ENCODE assay signal across 1 cellular context in the genomic region with DNA sequence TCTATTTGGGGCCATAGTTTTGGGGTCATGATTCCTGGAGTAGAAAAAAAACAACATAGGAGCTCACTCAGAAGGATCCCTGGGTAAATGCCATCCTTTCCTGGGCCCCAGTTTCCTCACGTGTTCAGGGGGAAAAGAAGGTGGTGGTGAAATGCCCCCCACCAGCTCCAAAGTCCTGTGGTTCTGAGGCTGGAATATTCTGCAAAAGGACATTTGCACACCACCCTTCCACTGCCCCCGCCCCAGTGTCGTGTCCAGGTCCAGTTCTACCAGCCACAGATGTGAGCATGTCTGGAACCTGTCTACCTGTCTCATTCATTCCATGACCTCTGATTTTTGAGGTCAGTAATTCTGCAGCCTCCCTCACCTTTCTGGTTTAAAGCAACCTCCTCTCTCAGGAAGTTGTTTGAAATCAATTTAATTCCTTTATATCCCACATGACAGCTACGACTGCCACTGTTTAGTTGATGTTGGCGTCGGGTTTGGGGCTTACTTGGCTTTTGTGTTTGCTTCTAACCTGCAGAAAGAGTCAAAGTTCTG.
TF ChIP-seq lines count a peak whose summit lies in the region.

No MANE protein-coding gene starts in this region.

TF ChIP-seq in HCT116, 20 proteins besides CTCF, POLR2A, EP300 and RAD21 (continued from another document):
- TF ChIP-seq, protein P1, sequence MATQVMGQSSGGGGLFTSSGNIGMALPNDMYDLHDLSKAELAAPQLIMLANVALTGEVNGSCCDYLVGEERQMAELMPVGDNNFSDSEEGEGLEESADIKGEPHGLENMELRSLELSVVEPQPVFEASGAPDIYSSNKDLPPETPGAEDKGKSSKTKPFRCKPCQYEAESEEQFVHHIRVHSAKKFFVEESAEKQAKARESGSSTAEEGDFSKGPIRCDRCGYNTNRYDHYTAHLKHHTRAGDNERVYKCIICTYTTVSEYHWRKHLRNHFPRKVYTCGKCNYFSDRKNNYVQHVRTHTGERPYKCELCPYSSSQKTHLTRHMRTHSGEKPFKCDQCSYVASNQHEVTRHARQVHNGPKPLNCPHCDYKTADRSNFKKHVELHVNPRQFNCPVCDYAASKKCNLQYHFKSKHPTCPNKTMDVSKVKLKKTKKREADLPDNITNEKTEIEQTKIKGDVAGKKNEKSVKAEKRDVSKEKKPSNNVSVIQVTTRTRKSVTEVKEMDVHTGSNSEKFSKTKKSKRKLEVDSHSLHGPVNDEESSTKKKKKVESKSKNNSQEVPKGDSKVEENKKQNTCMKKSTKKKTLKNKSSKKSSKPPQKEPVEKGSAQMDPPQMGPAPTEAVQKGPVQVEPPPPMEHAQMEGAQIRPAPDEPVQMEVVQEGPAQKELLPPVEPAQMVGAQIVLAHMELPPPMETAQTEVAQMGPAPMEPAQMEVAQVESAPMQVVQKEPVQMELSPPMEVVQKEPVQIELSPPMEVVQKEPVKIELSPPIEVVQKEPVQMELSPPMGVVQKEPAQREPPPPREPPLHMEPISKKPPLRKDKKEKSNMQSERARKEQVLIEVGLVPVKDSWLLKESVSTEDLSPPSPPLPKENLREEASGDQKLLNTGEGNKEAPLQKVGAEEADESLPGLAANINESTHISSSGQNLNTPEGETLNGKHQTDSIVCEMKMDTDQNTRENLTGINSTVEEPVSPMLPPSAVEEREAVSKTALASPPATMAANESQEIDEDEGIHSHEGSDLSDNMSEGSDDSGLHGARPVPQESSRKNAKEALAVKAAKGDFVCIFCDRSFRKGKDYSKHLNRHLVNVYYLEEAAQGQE (IDR thresholded peaks at IDR 0.05; ENCODE audit: low read depth) = no peak
- no peak for TF ChIP-seq ZNF274 (IDR thresholded peaks at IDR 0.05; ENCODE audit: low read depth, low read length)
- TF ChIP-seq SRF (IDR thresholded peaks at IDR 0.05; ENCODE audit: low read depth) = no peak
- no peak for TF ChIP-seq FOSL1 (IDR thresholded peaks at IDR 0.05; ENCODE audit: low read depth)
- TF ChIP-seq ATF3 (IDR thresholded peaks at IDR 0.05) = no peak
- no peak for TF ChIP-seq ELF1 (IDR thresholded peaks at IDR 0.05; ENCODE audit: borderline replicate concordance, low read depth)
- TF ChIP-seq YY1 (IDR thresholded peaks at IDR 0.05; ENCODE audit: extremely low read depth, insufficient replicate concordance, low read depth, low read length) = no peak
- TF ChIP-seq, protein P2, sequence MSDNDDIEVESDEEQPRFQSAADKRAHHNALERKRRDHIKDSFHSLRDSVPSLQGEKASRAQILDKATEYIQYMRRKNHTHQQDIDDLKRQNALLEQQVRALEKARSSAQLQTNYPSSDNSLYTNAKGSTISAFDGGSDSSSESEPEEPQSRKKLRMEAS (IDR thresholded peaks at IDR 0.05) = no peak
- TF ChIP-seq SIN3A (IDR thresholded peaks at IDR 0.05; ENCODE audit: low read depth) = no peak
- no peak for TF ChIP-seq EGR1 (IDR thresholded peaks at IDR 0.05; ENCODE audit: low read depth)
